Comparison of ENCODE assay signal across 9 cellular contexts in the genomic region with DNA sequence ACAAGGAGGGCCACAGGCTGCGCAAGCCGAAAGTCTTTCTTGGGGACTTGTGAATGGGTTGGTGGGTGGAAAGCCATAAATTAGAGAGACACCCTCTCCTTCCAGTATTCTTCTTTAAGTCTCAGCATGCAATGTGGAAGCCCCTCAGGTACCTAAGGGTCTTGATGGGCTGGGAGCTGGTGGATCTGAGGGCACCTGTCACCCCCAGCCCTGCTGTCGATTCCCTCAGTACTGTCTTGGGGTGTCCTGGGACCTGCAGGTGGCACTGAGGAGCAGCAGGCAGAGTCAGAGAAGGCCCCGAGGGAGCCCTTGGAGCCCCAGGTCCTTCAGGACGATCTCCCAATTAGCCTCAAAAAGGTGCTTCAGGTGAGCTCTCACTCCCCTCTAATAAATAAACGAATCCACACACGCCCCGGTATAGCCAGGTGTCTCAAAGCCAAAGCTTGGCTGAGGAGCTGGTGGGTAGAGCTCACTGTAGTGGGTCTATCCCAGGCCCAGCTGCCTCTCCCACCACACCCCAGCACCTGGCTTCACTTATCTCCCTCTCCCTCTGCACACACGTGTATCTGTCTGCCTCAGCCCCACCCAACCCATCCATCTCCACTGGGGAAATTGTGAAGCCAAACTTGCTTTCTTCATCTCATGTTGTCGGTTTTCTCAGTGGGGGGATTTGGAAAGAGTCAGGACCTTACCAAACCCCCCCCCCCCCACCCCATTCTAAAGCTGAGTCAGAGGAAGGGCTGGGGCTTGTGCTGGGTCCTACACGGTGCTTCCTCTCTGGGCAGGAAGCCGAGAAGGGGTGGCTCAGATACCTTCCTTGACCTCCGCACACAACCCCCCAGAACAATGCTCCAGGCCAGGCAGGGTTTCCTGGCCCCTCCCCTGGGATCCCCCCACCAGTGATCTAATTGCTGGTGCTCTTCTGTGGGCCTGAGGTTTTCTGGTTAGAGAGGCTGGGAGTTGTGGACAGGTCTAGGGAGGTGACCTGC. TPM values are rescaled to one million over a fixed set of nuclear protein-coding genes. Genes with fewer than 3 reads are reported as not detected.
A peak's percentile ranks its signal among the peaks of the same experiment; 100 is the strongest.
DNase-seq lines count a peak whose midpoint lies in the region; ATAC-seq and TF ChIP-seq lines count a peak whose summit lies in the region.
"Had no signal": no experiment of that assay in that cellular context is flagged by ENCODE, and none has a peak within 500 bp of the region (broad histone marks: within the 10 kb centered on the region; RNA-seq: fewer than 3 reads in every experiment).

No MANE protein-coding gene starts in this region.

- H3K27ac Mint-ChIP-seq in activated CD4-positive, alpha-beta memory T cell treated with anti-CD3 and anti-CD28 coated beads, Interleukin-2, amount 10 ng/mL, durations not matched to agents 7 days and 5 days = peak overlapping the region; percentile 84

- H3K27ac ChIP-seq in gastroesophageal sphincter (peak overlapping the region in 3 of 4 donors; percentile 87 to 96 (median 94)), sigmoid colon (peak overlapping the region; percentile 92 to 96 (median 92))

- H3K9me3 ChIP-seq in gastroesophageal sphincter (no peaks in the 10 kb centered on the region), sigmoid colon (no peaks in the 10 kb centered on the region)

- H3K27me3 Mint-ChIP-seq in activated CD4-positive, alpha-beta memory T cell treated with anti-CD3 and anti-CD28 coated beads, Interleukin-2, amount 10 ng/mL, durations not matched to agents 7 days and 5 days = no peaks in the 10 kb centered on the region

- TF ChIP-seq POLR2A in gastroesophageal sphincter (IDR thresholded peaks at IDR 0.05) (no peak), sigmoid colon (IDR thresholded peaks at IDR 0.05) (no peak)

- TF ChIP-seq EP300 in gastroesophageal sphincter (IDR thresholded peaks at IDR 0.05) = no peak
- TF ChIP-seq EP300 in sigmoid colon (IDR thresholded peaks at IDR 0.05) = no peak

- intact Hi-C loops in sigmoid colon (cut with DNase I) = loop anchor here (5.0 to 10.0 kb wide), 2 partner anchors 50 to 498 kb away; a partner anchor contains a TSS

- TF ChIP-seq CTCF in gastroesophageal sphincter (IDR thresholded peaks at IDR 0.05) (peak in 2 of 4 experiments; percentile 22 to 27), sigmoid colon (IDR thresholded peaks at IDR 0.05) (peak in 3 of 4 experiments; percentile 17 to 37 (median 18))

- H3K36me3 Mint-ChIP-seq in activated CD4-positive, alpha-beta memory T cell treated with anti-CD3 and anti-CD28 coated beads, Interleukin-2, amount 10 ng/mL, durations not matched to agents 7 days and 5 days (ENCODE audit: low read depth) = peaks cover 12% of the 10 kb centered on the region

- peaks cover 30% of the 10 kb centered on the region for H3K4me1 Mint-ChIP-seq in activated CD4-positive, alpha-beta memory T cell treated with anti-CD3 and anti-CD28 coated beads, Interleukin-2, amount 10 ng/mL, durations not matched to agents 7 days and 5 days

- POLR2A ChIA-PET in activated CD4-positive, alpha-beta memory T cell treated with anti-CD3 and anti-CD28 coated beads, Interleukin-2, amount 10 ng/mL, durations not matched to agents 7 days and 5 days (lab: Charles Lee) = interaction anchor here (0.8 to 2.4 kb wide), 9 partner anchors 8 to 142 kb away, joined by 3 to 9 read pairs (median 4); a partner anchor contains a TSS

- peak overlapping the region; percentile 84 for H3K4me3 Mint-ChIP-seq in activated CD4-positive, alpha-beta memory T cell treated with anti-CD3 and anti-CD28 coated beads, Interleukin-2, amount 10 ng/mL, durations not matched to agents 7 days and 5 days

- CTCF ChIA-PET in activated CD4-positive, alpha-beta memory T cell treated with anti-CD3 and anti-CD28 coated beads, Interleukin-2, amount 10 ng/mL, durations not matched to agents 7 days and 5 days (lab: Charles Lee) = interaction anchor here (0.7 to 6.4 kb wide), 11 partner anchors 9 to 120 kb away, joined by 3 to 65 read pairs (median 4); a partner anchor contains a TSS

- H3K9me3 Mint-ChIP-seq in activated CD4-positive, alpha-beta memory T cell treated with anti-CD3 and anti-CD28 coated beads, Interleukin-2, amount 10 ng/mL, durations not matched to agents 7 days and 5 days = no peaks in the 10 kb centered on the region

- H3K36me3 ChIP-seq in gastroesophageal sphincter (peaks cover 0 to 43% of the 10 kb centered on the region in 2 donors), sigmoid colon (peaks cover 18 to 45% (median 27%) of the 10 kb centered on the region in 4 donors)

- DNase-seq in DMS153 treated with DMSO at 0.1 percent for 48 hours (lab: John Stamatoyannopoulos, UW; ENCODE audit: unreplicated experiment) (peak; percentile 47), M059J (ENCODE audit: low read depth) (peak; percentile 28), sigmoid colon (no peak), NCI-H2196 treated with DMSO at 0.1 percent for 48 hours (lab: John Stamatoyannopoulos, UW; ENCODE audit: unreplicated experiment) (no peak), superior temporal gyrus (ENCODE audit: extremely low spot score) (no peak)
- DNase-seq in activated CD4-positive, alpha-beta memory T cell treated with anti-CD3 and anti-CD28 coated beads, Interleukin-2, amount 10 ng/mL, durations not matched to agents 7 days and 5 days = peak; percentile 42

- H3K4me3 ChIP-seq in gastroesophageal sphincter (peak overlapping the region; percentile 62 to 65), sigmoid colon (peak overlapping the region; percentile 57 to 85 (median 68))

- WGBS in gastroesophageal sphincter (ENCODE audit: low coverage in 1 of 2), 2 donors = 29 to 41% methylated on average over 5 of the region's 13 CpGs
- 22 to 34% methylated on average over 13 of the region's 13 CpGs for WGBS in sigmoid colon, 2 donors

- H3K4me1 ChIP-seq in gastroesophageal sphincter (peaks cover 0 to 48% (median 17%) of the 10 kb centered on the region in 3 donors), sigmoid colon (peaks cover 0 to 33% (median 22%) of the 10 kb centered on the region in 4 donors)

- H3K27me3 ChIP-seq in gastroesophageal sphincter = no peaks in the 10 kb centered on the region
- H3K27me3 ChIP-seq in sigmoid colon = no peaks in the 10 kb centered on the region

- no peak for ATAC-seq in gastroesophageal sphincter
- no peak for ATAC-seq in GM18909 (IDR thresholded peaks at IDR 0.05; ENCODE audit: poor library complexity, unreplicated experiment)

RNA-seq across cellular contexts. Expression of a gene that starts 1.6 kb away (rescaled TPM):
- total RNA-seq in M059J (2014; rRNA removed; shearing (Covaris generic)) = 74.5 and 90.0 TPM in 2 replicates
- total RNA-seq in activated CD4-positive, alpha-beta memory T cell treated with anti-CD3 and anti-CD28 coated beads, Interleukin-2, amount 10 ng/mL, durations not matched to agents 7 days and 5 days = 10 to 100 TPM; 73.9 to 76.4 TPM
- total RNA-seq in gastroesophageal sphincter (100 to 1,000 TPM in 2 of 4 donors, 10 to 100 TPM in 2; 65.4 to 115 (median 100.0) TPM), sigmoid colon (10 to 100 TPM; 42.6 to 66.7 (median 53.1) TPM)
- 100 to 1,000 TPM in 1 of 3 donors, 10 to 100 TPM in 2; 37.8 to 186 (median 55.9) TPM for polyA plus RNA-seq in sigmoid colon

RNA-seq across cellular contexts. Expression of a gene that starts 10.8 kb away (rescaled TPM):
- total RNA-seq in M059J (2014; rRNA removed; shearing (Covaris generic)) = 22.8 and 36.2 TPM in 2 replicates
- total RNA-seq in activated CD4-positive, alpha-beta memory T cell treated with anti-CD3 and anti-CD28 coated beads, Interleukin-2, amount 10 ng/mL, durations not matched to agents 7 days and 5 days = 1 to 10 TPM; 6.6 to 8.5 TPM
- total RNA-seq in gastroesophageal sphincter (1 to 10 TPM in 3 of 4 donors, under 1 TPM in 1; 0.81 to 5.8 (median 2.3) TPM), sigmoid colon (1 to 10 TPM; 1.6 to 5.0 (median 3.1) TPM)
- polyA plus RNA-seq in sigmoid colon = 10 to 100 TPM; 10.2 to 22.2 (median 12.0) TPM

RNA-seq across cellular contexts. Expression of a gene that starts 19.1 kb away (rescaled TPM):
- total RNA-seq in M059J (2014; rRNA removed; shearing (Covaris generic)) = not detected in 2 replicates
- total RNA-seq in activated CD4-positive, alpha-beta memory T cell treated with anti-CD3 and anti-CD28 coated beads, Interleukin-2, amount 10 ng/mL, durations not matched to agents 7 days and 5 days = not detected
- total RNA-seq in gastroesophageal sphincter (not detected), sigmoid colon (under 1 TPM in 1 of 4 donors, not detected in 3; 0.16 TPM)
- under 1 TPM in 1 of 3 donors, not detected in 2; 0.09 TPM for polyA plus RNA-seq in sigmoid colon
- total RNA-seq: T-helper 1 cell treated with Interleukin-12 subunit alpha and Interleukin-12 subunit beta and Interleukin-4 antibody, amounts not matched to agents 30 ng/mL and 1 ng/mL, for 36 hours had no signal

RNA-seq across cellular contexts. Expression of a gene that starts 19.1 kb away (rescaled TPM):
- total RNA-seq in M059J (2014; rRNA removed; shearing (Covaris generic)) = not detected in 2 replicates
- total RNA-seq in activated CD4-positive, alpha-beta memory T cell treated with anti-CD3 and anti-CD28 coated beads, Interleukin-2, amount 10 ng/mL, durations not matched to agents 7 days and 5 days = under 1 TPM; 0.18 to 0.40 TPM
- total RNA-seq in gastroesophageal sphincter (under 1 TPM in 2 of 4 donors, not detected in 2; 0.35 to 0.54 TPM), sigmoid colon (under 1 TPM in 3 of 4 donors, not detected in 1; 0.27 to 0.49 (median 0.36) TPM)
- polyA plus RNA-seq in sigmoid colon = 1 to 10 TPM in 1 of 3 donors, not detected in 2; 2.0 TPM

RNA-seq across cellular contexts. Expression of a gene that starts 25.9 kb away (rescaled TPM):
- 0.59 and 2.9 TPM in 2 replicates for total RNA-seq in M059J (2014; rRNA removed; shearing (Covaris generic))
- 1 to 10 TPM; 3.9 to 4.9 TPM for total RNA-seq in activated CD4-positive, alpha-beta memory T cell treated with anti-CD3 and anti-CD28 coated beads, Interleukin-2, amount 10 ng/mL, durations not matched to agents 7 days and 5 days
- total RNA-seq in gastroesophageal sphincter (under 1 TPM in 2 of 4 donors, not detected in 2; 0.27 to 0.77 TPM), sigmoid colon (1 to 10 TPM in 3 of 4 donors, under 1 TPM in 1; 0.27 to 3.0 (median 1.9) TPM)
- 1 to 10 TPM; 8.4 to 9.0 (median 8.5) TPM for polyA plus RNA-seq in sigmoid colon

Comparison
In these comparisons a context has a peak if more than half of its experiments do, and no peak if none do; other contexts are left out.
1. DNase-seq: peak in DMS153 treated with DMSO at 0.1 percent for 48 hours (single experiment), M059J (single experiment) and activated CD4-positive, alpha-beta memory T cell treated with anti-CD3 and anti-CD28 coated beads, Interleukin-2, amount 10 ng/mL, durations not matched to agents 7 days and 5 days (single experiment); none in sigmoid colon (single experiment), NCI-H2196 treated with DMSO at 0.1 percent for 48 hours (single experiment) and superior temporal gyrus (single experiment).